11 cellular contexts compared by ENCODE assay signal in genomic region chr15:68414591-68414990, GRCh38. TPM values are rescaled to one million over a fixed set of nuclear protein-coding genes. Genes with fewer than 3 reads are reported as not detected.
"Had no signal": no experiment of that assay in that cellular context is flagged by ENCODE, and none has a peak within 500 bp of the region (broad histone marks: within the 10 kb centered on the region; RNA-seq: fewer than 3 reads in every experiment).

No MANE protein-coding gene starts in this region.

- H3K27ac ChIP-seq: psoas muscle had no signal

- H3K4me1 ChIP-seq: breast epithelium, psoas muscle had no signal

- H3K4me3 ChIP-seq: breast epithelium, left ventricle myocardium inferior, psoas muscle, thoracic aorta had no signal

- H3K36me3 ChIP-seq: breast epithelium, left ventricle myocardium inferior had no signal

- ATAC-seq: activated naive CD8-positive, alpha-beta T cell treated with anti-CD3 and anti-CD28 coated beads, Interleukin-2, amount 50 U/mL, for 24 hours had no signal

- H3K9me3 ChIP-seq: breast epithelium, left ventricle myocardium inferior, psoas muscle, thoracic aorta had no signal

- H3K27me3 ChIP-seq: breast epithelium had no signal

- FAIRE-seq: endometrium, keratinocyte had no signal

- DNase-seq: activated CD4-positive, alpha-beta T cell treated with anti-CD3 and anti-CD28 coated beads, Interleukin-2, amount 10 ng/mL, durations not matched to agents 7 days and 5 days; activated naive CD4-positive, alpha-beta T cell treated with anti-CD3 and anti-CD28 coated beads for 36 hours; activated naive CD8-positive, alpha-beta T cell treated with anti-CD3 and anti-CD28 coated beads, Interleukin-2, amount 50 U/mL, for 24 hours; aorta; left ventricle myocardium inferior had no signal

RNA-seq across cellular contexts. Expression of gene ITGA11, which starts 17.4 kb away (rescaled TPM):
- total RNA-seq: SK-MEL-5 had no signal
- polyA plus RNA-seq: keratinocyte had no signal
